Comparison of ENCODE assay signal across 24 cellular contexts in the genomic region with DNA sequence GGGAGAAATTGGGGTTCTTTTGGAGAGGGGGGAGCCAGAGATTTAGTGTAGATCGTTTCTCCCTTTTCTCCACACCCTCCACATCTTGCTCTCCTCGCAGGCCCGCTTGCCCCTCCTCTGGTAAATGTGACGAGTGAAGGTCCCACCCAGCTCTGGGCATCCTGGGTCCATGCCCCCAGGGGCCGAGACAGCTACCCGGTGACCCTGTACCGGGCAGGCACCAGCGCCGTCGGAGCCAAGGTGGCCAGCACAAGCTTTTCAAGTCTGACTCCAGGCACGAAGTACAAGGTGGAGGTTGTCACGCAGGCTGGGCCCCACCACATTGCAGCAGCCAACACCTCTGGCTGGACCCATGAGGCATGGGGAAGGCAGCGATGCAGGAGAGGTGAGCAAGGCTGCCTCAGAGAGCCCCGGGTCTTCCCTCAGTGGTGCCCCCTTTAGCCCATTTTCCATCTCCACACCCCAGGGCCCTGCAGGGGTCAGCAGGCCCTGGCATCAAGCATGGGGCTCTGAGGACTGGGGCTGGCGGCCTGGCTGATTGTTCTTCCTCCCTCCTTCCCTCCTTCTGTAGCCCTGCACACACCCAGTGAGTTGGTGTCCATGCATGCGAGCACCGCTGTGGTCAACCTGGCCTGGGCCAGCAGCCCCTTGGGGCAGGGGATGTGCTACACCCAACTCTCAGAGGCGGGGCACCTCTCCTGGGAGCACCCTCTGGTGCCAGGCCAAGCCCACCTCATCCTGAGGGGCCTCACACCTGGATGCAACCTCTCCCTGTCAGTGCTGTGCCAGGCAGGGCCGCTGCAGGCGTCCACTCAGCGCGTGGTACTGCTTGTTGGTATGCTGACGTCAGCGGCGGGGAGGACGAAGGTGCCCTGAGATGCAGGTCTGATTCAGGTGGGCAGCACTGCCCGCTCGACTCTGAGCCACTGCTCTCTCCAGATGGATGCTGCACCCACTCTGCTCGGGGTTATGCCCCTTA. TPM values are rescaled to one million over a fixed set of nuclear protein-coding genes. Genes with fewer than 3 reads are reported as not detected.
A peak's percentile ranks its signal among the peaks of the same experiment; 100 is the strongest.
DNase-seq lines count a peak whose midpoint lies in the region; ATAC-seq, FAIRE-seq and TF ChIP-seq lines count a peak whose summit lies in the region.
"Had no signal": no experiment of that assay in that cellular context is flagged by ENCODE, and none has a peak within 500 bp of the region (broad histone marks: within the 10 kb centered on the region; RNA-seq: fewer than 3 reads in every experiment).

No MANE protein-coding gene starts in this region.

- no peak for FAIRE-seq in GM12878 (lab: Jason Lieb, UNC)
- FAIRE-seq: D721Med, HTR-8/SVneo had no signal

- no peak overlapping the region for H3K27ac ChIP-seq in HCT116 (ENCODE audit: low read depth, low read length)
- H3K27ac ChIP-seq in GM12878 (ENCODE audit: control insufficient read depth, insufficient read depth), result no peak overlapping the region
- H3K27ac ChIP-seq in mesenchymal stem cell (ENCODE audit: low read length, poor library complexity, severe bottlenecking), result no peak overlapping the region
- H3K27ac ChIP-seq: HL-60, RWPE1 had no signal

- 0 out of 2 replicates have a peak, but pooled peaks have one; percentile 2 for TF ChIP-seq CTCF in BE2C (IDR thresholded peaks at IDR 0.05; ENCODE audit: low read depth, low read length)
- no peak for TF ChIP-seq CTCF in HCT116 (IDR thresholded peaks at IDR 0.05 in 2 of 3, conservative IDR thresholded peaks at IDR 0.05 in 1 of 3; ENCODE audit: borderline replicate concordance in 1 of 3, insufficient read depth in 1 of 3, low read depth in 2 of 3, low read length in 2 of 3)
- no peak for TF ChIP-seq CTCF in GM12878 (IDR thresholded peaks at IDR 0.05 in 2 of 3, conservative IDR thresholded peaks at IDR 0.05 in 1 of 3; ENCODE audit: control insufficient read depth in 2 of 3, extremely low read depth in 1 of 3, insufficient read depth in 1 of 3, low read depth in 3 of 3, low read length in 3 of 3)

- H3K9me3 ChIP-seq in BE2C, result no peaks in the 10 kb centered on the region
- no peaks in the 10 kb centered on the region for H3K9me3 ChIP-seq in HCT116 (ENCODE audit: control insufficient read depth in 1 of 2, insufficient read depth in 1 of 2, low read depth in 1 of 2, low read length in 2 of 2)
- H3K9me3 ChIP-seq in GM12878 (replicated peaks; ENCODE audit: control insufficient read depth, insufficient read depth, low read length), result no peaks in the 10 kb centered on the region
- no peaks in the 10 kb centered on the region for H3K9me3 ChIP-seq in mesenchymal stem cell (ENCODE audit: control insufficient read depth, low read length)

- WGBS in GM12878 (ENCODE audit: insufficient coverage, insufficient replicate concordance, low lambda C conversion rate, missing lambda C conversion rate), result 53% methylated on average over 29 of the region's 29 CpGs
- 87% methylated on average over 28 of the region's 29 CpGs for WGBS in mesenchymal stem cell

- TF ChIP-seq POLR2A in HCT116 (IDR thresholded peaks at IDR 0.05; ENCODE audit: borderline replicate concordance, extremely low read depth, insufficient read depth, insufficient read length), result no peak
- TF ChIP-seq POLR2A in GM12878 (IDR thresholded peaks at IDR 0.05; ENCODE audit: low read depth, low read length), result no peak

- H3K14ac ChIP-seq in mesenchymal stem cell (ENCODE audit: low read length in 2 of 2), result peak overlapping the region in 1 of 2 experiments; percentile 22

- no peak overlapping the region for H2BK15ac ChIP-seq in mesenchymal stem cell (ENCODE audit: low read depth, poor library complexity, severe bottlenecking)

- H2BK12ac ChIP-seq in mesenchymal stem cell (ENCODE audit: low read length in 2 of 2), result no peak overlapping the region

- H2BK120ac ChIP-seq in mesenchymal stem cell (ENCODE audit: low read depth, low read length), result no peak overlapping the region

- H3K9ac ChIP-seq in HCT116 (ENCODE audit: low read length) (no peak overlapping the region), GM12878 (ENCODE audit: control insufficient read depth, insufficient read depth, low read length) (no peak overlapping the region), mesenchymal stem cell (ENCODE audit: low read length) (no peak overlapping the region)

- H2BK5ac ChIP-seq in mesenchymal stem cell (ENCODE audit: low read depth, low read length, poor library complexity, severe bottlenecking), result no peak overlapping the region

- intact Hi-C loops in HCT116 (cut with micrococcal nuclease), result no loop called here
- intact Hi-C loops in GM12878 (cut with micrococcal nuclease; ENCODE audit: unreplicated experiment), result no loop called here

- no peaks in the 10 kb centered on the region for H3K9me2 ChIP-seq in HCT116 (ENCODE audit: insufficient read depth)

- no peaks in the 10 kb centered on the region for H3K4me1 ChIP-seq in BE2C
- H3K4me1 ChIP-seq in HCT116 (ENCODE audit: control insufficient read depth in 1 of 2, insufficient read depth in 2 of 2, low read length in 2 of 2), result no peaks in the 10 kb centered on the region
- no peaks in the 10 kb centered on the region; the same call in 1 of the 2 replicates for H3K4me1 ChIP-seq in GM12878 (ENCODE audit: control insufficient read depth, insufficient read depth, low read length)
- no peaks in the 10 kb centered on the region for H3K4me1 ChIP-seq in mesenchymal stem cell (ENCODE audit: control insufficient read depth, insufficient read depth, low read depth, low read length)

- H3K4me3 ChIP-seq in BE2C (ENCODE audit: low read depth, low read length) (no peak overlapping the region), HCT116 (replicated peaks in 1 of 2; ENCODE audit: low read depth in 1 of 2, low read length in 2 of 2) (no peak overlapping the region), GM12878 (no peak overlapping the region), mesenchymal stem cell (ENCODE audit: insufficient read depth in 1 of 2, low read depth in 1 of 2, low read length in 2 of 2) (no peak overlapping the region)

- H3K79me2 ChIP-seq in HCT116 (ENCODE audit: insufficient read depth, low read length), result no peaks in the 10 kb centered on the region
- H3K79me2 ChIP-seq in GM12878 (ENCODE audit: control insufficient read depth, insufficient read depth, low read length), result no peaks in the 10 kb centered on the region

- no peaks in the 10 kb centered on the region for H3K36me3 ChIP-seq in BE2C
- no peaks in the 10 kb centered on the region for H3K36me3 ChIP-seq in HCT116 (ENCODE audit: control insufficient read depth in 1 of 2, insufficient read depth in 2 of 2, low read length in 2 of 2)
- H3K36me3 ChIP-seq in GM12878 (ENCODE audit: control insufficient read depth in 2 of 2, insufficient read depth in 2 of 2, low read length in 1 of 2), result no peaks in the 10 kb centered on the region
- no peaks in the 10 kb centered on the region for H3K36me3 ChIP-seq in mesenchymal stem cell (ENCODE audit: control insufficient read depth in 1 of 2, insufficient read depth in 2 of 2, low read depth in 1 of 2, low read length in 2 of 2)

- no peak for TF ChIP-seq EP300 in GM12878 (IDR thresholded peaks at IDR 0.05; ENCODE audit: borderline replicate concordance in 1 of 2, control insufficient read depth in 1 of 2, low read depth in 2 of 2, low read length in 2 of 2)

- H3K4me2 ChIP-seq in HCT116 (ENCODE audit: low read length), result no peak overlapping the region
- no peak overlapping the region for H3K4me2 ChIP-seq in GM12878 (ENCODE audit: control insufficient read depth, insufficient read depth)
- H3K4me2 ChIP-seq in mesenchymal stem cell (ENCODE audit: low read length, poor library complexity, severe bottlenecking), result no peak overlapping the region

- no peak overlapping the region for H3K23ac ChIP-seq in mesenchymal stem cell (ENCODE audit: low read length in 2 of 2)

- H4K20me1 ChIP-seq in HCT116 (ENCODE audit: insufficient read depth) (no peaks in the 10 kb centered on the region), GM12878 (ENCODE audit: control insufficient read depth, insufficient read depth) (no peaks in the 10 kb centered on the region)

- no peak overlapping the region for H4K8ac ChIP-seq in mesenchymal stem cell (ENCODE audit: low read length)

- H2AFZ ChIP-seq in HCT116 (ENCODE audit: low read depth, low read length, poor library complexity, severe bottlenecking), result no peak overlapping the region
- H2AFZ ChIP-seq in GM12878 (ENCODE audit: control insufficient read depth, low read depth, low read length), result no peak overlapping the region
- H2AFZ ChIP-seq in mesenchymal stem cell (ENCODE audit: low read depth, low read length), result no peak overlapping the region

- H4K91ac ChIP-seq in mesenchymal stem cell (ENCODE audit: low read length), result peak overlapping the region; percentile 35

- no peak for DNase-seq in BE2C
- no peak for DNase-seq in HCT116 (ENCODE audit: low read depth, low spot score)
- DNase-seq in GM12878 (ENCODE audit: low read depth, low spot score), result no peak
- DNase-seq in mesenchymal stem cell, result no peak
- no peak for DNase-seq in MV-4-11 (lab: John Stamatoyannopoulos, UW)
- no peak for DNase-seq in activated gamma-delta T cell (lab: John Stamatoyannopoulos, UW)
- DNase-seq in HT-29 (ENCODE audit: low spot score), result no peak
- no peak for DNase-seq in foreskin melanocyte
- DNase-seq: C1 segment of cervical spinal cord; CD8-positive, alpha-beta memory T cell; DMS79; Kasumi-1; NCI-H1105; NCI-H1694; NCI-H2107; NCI-H510A; NCI-H748 treated with DMSO at 0.1 percent for 48 hours; T-helper 17 cell had no signal

- CTCF ChIA-PET in HCT116 (lab: Charles Lee) (no interaction called here), GM12878 (lab: Yijun Ruan, JAX) (interaction anchor here (0.7 to 2.3 kb wide), 2 partner anchors 12 to 16 kb away, joined by 3 to 9 read pairs; no protein-coding TSS in a partner anchor)

- H3K79me1 ChIP-seq in mesenchymal stem cell (replicated peaks; ENCODE audit: low read length, poor library complexity, severe bottlenecking), result no peaks in the 10 kb centered on the region

- H3K27me3 ChIP-seq in BE2C (no peaks in the 10 kb centered on the region), HCT116 (ENCODE audit: insufficient read depth, low read length) (no peaks in the 10 kb centered on the region), GM12878 (replicated peaks in 1 of 2; ENCODE audit: control insufficient read depth in 2 of 2, insufficient read depth in 2 of 2, low read length in 1 of 2) (no peaks in the 10 kb centered on the region; a peak in 2 of 4 replicates), mesenchymal stem cell (ENCODE audit: control insufficient read depth in 1 of 2, insufficient read depth in 1 of 2, low read length in 2 of 2) (peaks cover 37 to 60% of the 10 kb centered on the region in 2 experiments)

- ATAC-seq in HCT116 (0 out of 2 replicates have a peak, but pooled peaks have one; percentile 46), GM12878 (peak; percentile 16; the same call in 1 of the 3 replicates)
- ATAC-seq: T-helper 17 cell had no signal

- BruUV-seq in HCT116 (replicated peaks; lab: Mats Ljungman, UMichigan) (no TSS peak), GM12878 (replicated peaks; lab: Mats Ljungman, UMichigan) (no TSS peak)

- POLR2A ChIA-PET in HCT116 (lab: Charles Lee), result no interaction called here
- POLR2A ChIA-PET in GM12878 (lab: Charles Lee), result no interaction called here

- no peak overlapping the region for H3K18ac ChIP-seq in mesenchymal stem cell (ENCODE audit: low read depth in 1 of 2, low read length in 2 of 2)

- RAD21 ChIA-PET in HCT116 (lab: Charles Lee; ENCODE audit: low non-redundant PET in 1 of 2, low total read pairs in 2 of 2, uncharacterized antibody in 2 of 2, unreplicated experiment in 2 of 2), result no interaction called here
- RAD21 ChIA-PET in GM12878 (lab: Charles Lee; ENCODE audit: unreplicated experiment), result interaction anchor here (0.6 kb wide), 1 partner anchor 139 kb away, joined by 3 read pairs; no protein-coding TSS in a partner anchor

- no peak for TF ChIP-seq RAD21 in HCT116 (IDR thresholded peaks at IDR 0.05; ENCODE audit: low read depth)
- TF ChIP-seq RAD21 in GM12878 (IDR thresholded peaks at IDR 0.05; ENCODE audit: insufficient read depth, low read depth, low read length), result no peak

- H3K4ac ChIP-seq in mesenchymal stem cell (ENCODE audit: low read depth in 1 of 2, low read length in 2 of 2), result no peak overlapping the region

- H2AK5ac ChIP-seq in mesenchymal stem cell (ENCODE audit: low read length, severe bottlenecking), result no peak overlapping the region

- in situ Hi-C loops in GM12878 (cut with MboI), result no loop called here

- SMC1A ChIA-PET in GM12878 (lab: Charles Lee; ENCODE audit: uncharacterized antibody, unreplicated experiment), result no interaction called here

RNA-seq across cellular contexts. Expression of a gene that starts 16.4 kb away (rescaled TPM):
- not detected for polyA plus RNA-seq in BE2C (2012; ENCODE audit: insufficient read depth, insufficient read length, low read depth)
- total RNA-seq in HCT116 (2021; ENCODE audit: unreplicated experiment) (0.20 TPM), GM12878 (2014; rRNA removed) (0.05 TPM in 1 of 2 replicates, not detected in the other), GM12878 (2014; rRNA removed; fragmentation: Illumina TruSeq; extraction: Trizol) (not detected in 2 replicates), GM12878 (2021) (not detected in 2 replicates)
- 0.48 and 1.2 TPM in 2 replicates for polyA plus RNA-seq in HCT116 (2012)
- 0.13 TPM in 1 of 2 replicates, not detected in the other for total RNA-seq in GM12878 (2013; cell fraction: nucleolus; rRNA removed)
- not detected for polyA plus RNA-seq in GM12878 (2011; ENCODE audit: low read depth)
- polyA plus RNA-seq in GM12878 (2011; rRNA removed) (not detected in 2 replicates), GM12878 (2014; fragmentation: Illumina TruSeq; extraction: Trizol) (not detected in 2 replicates), GM12878 (2014; fragmentation: Nextera tagmentation; extraction: Ambion mirVana) (not detected), GM12878 (2014; rRNA removed) (0.04 TPM in 1 of 2 replicates, not detected in the other), GM12878 (2016; fragmentation: Nextera tagmentation; extraction: Ambion mirVana) (not detected)
- 0.01 and 0.05 TPM in 2 replicates for polyA plus RNA-seq in GM12878 (2011; cell fraction: cytosol; rRNA removed)
- 0.12 and 0.19 TPM in 2 replicates for polyA plus RNA-seq in GM12878 (2011; cell fraction: nucleus; rRNA removed)
- 0.04 TPM in 1 of 2 replicates, not detected in the other for polyA plus RNA-seq in GM12878 (2012)
- not detected in 2 replicates for polyA minus RNA-seq in GM12878 (2011; rRNA and poly(A)+ RNA removed)
- polyA minus RNA-seq in GM12878 (2011; cell fraction: cytosol; rRNA and poly(A)+ RNA removed), result not detected in 2 replicates
- not detected in 2 replicates for polyA minus RNA-seq in GM12878 (2011; cell fraction: nucleus; rRNA and poly(A)+ RNA removed)
- not detected for polyA plus RNA-seq in mesenchymal stem cell (2013, experiment 1 of 2)
- not detected for polyA plus RNA-seq in mesenchymal stem cell (2013, experiment 2 of 2)
- 0.18 and 0.42 TPM in 2 replicates for total RNA-seq in HT-29 (2014; rRNA removed; shearing (Covaris generic))
- total RNA-seq: H4 had no signal
- polyA plus RNA-seq: IgD-negative memory B cell had no signal

RNA-seq across cellular contexts. Expression of a gene that starts 16.8 kb away (rescaled TPM):
- polyA plus RNA-seq in BE2C (2012; ENCODE audit: insufficient read depth, insufficient read length, low read depth), result 0.37 TPM
- total RNA-seq in HCT116 (2021; ENCODE audit: unreplicated experiment) (0.76 TPM), GM12878 (2014; rRNA removed) (95.2 and 111 TPM in 2 replicates), GM12878 (2014; rRNA removed; fragmentation: Illumina TruSeq; extraction: Trizol) (61.6 and 78.5 TPM in 2 replicates), GM12878 (2021) (99.8 and 102 TPM in 2 replicates)
- polyA plus RNA-seq in HCT116 (2012), result 0.12 and 0.25 TPM in 2 replicates
- total RNA-seq in GM12878 (2013; cell fraction: nucleolus; rRNA removed), result 135 and 145 TPM in 2 replicates
- 31.0 TPM for polyA plus RNA-seq in GM12878 (2011; ENCODE audit: low read depth)
- polyA plus RNA-seq in GM12878 (2011; rRNA removed) (74.3 and 91.0 TPM in 2 replicates), GM12878 (2014; fragmentation: Illumina TruSeq; extraction: Trizol) (73.7 and 102 TPM in 2 replicates), GM12878 (2014; fragmentation: Nextera tagmentation; extraction: Ambion mirVana) (10 to 100 TPM in 1 of 2 experiments, 1 to 10 TPM in 1; 7.9 to 14.2 TPM), GM12878 (2014; rRNA removed) (100 and 102 TPM in 2 replicates), GM12878 (2016; fragmentation: Nextera tagmentation; extraction: Ambion mirVana) (100 to 1,000 TPM; 116 to 117 TPM)
- polyA plus RNA-seq in GM12878 (2011; cell fraction: cytosol; rRNA removed), result 168 and 186 TPM in 2 replicates
- polyA plus RNA-seq in GM12878 (2011; cell fraction: nucleus; rRNA removed), result 173 and 188 TPM in 2 replicates
- 48.5 and 49.9 TPM in 2 replicates for polyA plus RNA-seq in GM12878 (2012)
- 97.4 and 135 TPM in 2 replicates for polyA minus RNA-seq in GM12878 (2011; rRNA and poly(A)+ RNA removed)
- polyA minus RNA-seq in GM12878 (2011; cell fraction: cytosol; rRNA and poly(A)+ RNA removed), result 50.4 and 50.5 TPM in 2 replicates
- polyA minus RNA-seq in GM12878 (2011; cell fraction: nucleus; rRNA and poly(A)+ RNA removed), result 50.2 and 85.1 TPM in 2 replicates
- polyA plus RNA-seq in mesenchymal stem cell (2013, experiment 1 of 2), result not detected
- 0.15 TPM for polyA plus RNA-seq in mesenchymal stem cell (2013, experiment 2 of 2)
- 16.3 and 16.8 TPM in 2 replicates for total RNA-seq in HT-29 (2014; rRNA removed; shearing (Covaris generic))

RNA-seq across cellular contexts. Expression of a gene that starts 32.7 kb away (rescaled TPM):
- polyA plus RNA-seq in BE2C (2012; ENCODE audit: insufficient read depth, insufficient read length, low read depth), result 71.3 TPM
- total RNA-seq in HCT116 (2021; ENCODE audit: unreplicated experiment) (45.6 TPM), GM12878 (2014; rRNA removed) (18.8 and 20.7 TPM in 2 replicates), GM12878 (2014; rRNA removed; fragmentation: Illumina TruSeq; extraction: Trizol) (10.3 and 12.0 TPM in 2 replicates), GM12878 (2021) (30.5 and 33.6 TPM in 2 replicates)
- 35.2 and 36.4 TPM in 2 replicates for polyA plus RNA-seq in HCT116 (2012)
- total RNA-seq in GM12878 (2013; cell fraction: nucleolus; rRNA removed), result 13.7 and 18.1 TPM in 2 replicates
- polyA plus RNA-seq in GM12878 (2011; ENCODE audit: low read depth), result 23.6 TPM
- polyA plus RNA-seq in GM12878 (2011; rRNA removed) (49.2 and 49.5 TPM in 2 replicates), GM12878 (2014; fragmentation: Illumina TruSeq; extraction: Trizol) (11.3 and 15.4 TPM in 2 replicates), GM12878 (2014; fragmentation: Nextera tagmentation; extraction: Ambion mirVana) (1 to 10 TPM in 1 of 2 experiments, under 1 TPM in 1; 0.34 to 2.4 TPM), GM12878 (2014; rRNA removed) (22.8 and 25.7 TPM in 2 replicates), GM12878 (2016; fragmentation: Nextera tagmentation; extraction: Ambion mirVana) (10 to 100 TPM; 10.8 to 15.4 TPM)
- polyA plus RNA-seq in GM12878 (2011; cell fraction: cytosol; rRNA removed), result 26.9 and 35.2 TPM in 2 replicates
- polyA plus RNA-seq in GM12878 (2011; cell fraction: nucleus; rRNA removed), result 35.2 and 47.4 TPM in 2 replicates
- polyA plus RNA-seq in GM12878 (2012), result 21.0 and 42.5 TPM in 2 replicates
- polyA minus RNA-seq in GM12878 (2011; rRNA and poly(A)+ RNA removed), result 18.5 and 19.3 TPM in 2 replicates
- 11.0 and 13.8 TPM in 2 replicates for polyA minus RNA-seq in GM12878 (2011; cell fraction: cytosol; rRNA and poly(A)+ RNA removed)
- 8.1 and 10.2 TPM in 2 replicates for polyA minus RNA-seq in GM12878 (2011; cell fraction: nucleus; rRNA and poly(A)+ RNA removed)
- 48.3 TPM for polyA plus RNA-seq in mesenchymal stem cell (2013, experiment 1 of 2)
- polyA plus RNA-seq in mesenchymal stem cell (2013, experiment 2 of 2), result 47.5 TPM
- 17.0 and 21.2 TPM in 2 replicates for total RNA-seq in HT-29 (2014; rRNA removed; shearing (Covaris generic))

RNA-seq across cellular contexts. Expression of a gene that starts 54.5 kb away (rescaled TPM):
- 0.25 TPM for polyA plus RNA-seq in BE2C (2012; ENCODE audit: insufficient read depth, insufficient read length, low read depth)
- 0.10 TPM for total RNA-seq in HCT116 (2021; ENCODE audit: unreplicated experiment)
- 0.16 and 0.19 TPM in 2 replicates for polyA plus RNA-seq in HCT116 (2012)
- not detected in 2 replicates for total RNA-seq in GM12878 (2013; cell fraction: nucleolus; rRNA removed)
- total RNA-seq in GM12878 (2014; rRNA removed), result under 0.01 TPM in 1 of 2 replicates, not detected in the other
- not detected in 2 replicates for total RNA-seq in GM12878 (2014; rRNA removed; fragmentation: Illumina TruSeq; extraction: Trizol)
- not detected in 2 replicates for total RNA-seq in GM12878 (2021)
- 0.05 TPM for polyA plus RNA-seq in GM12878 (2011; ENCODE audit: low read depth)
- polyA plus RNA-seq in GM12878 (2011; rRNA removed), result not detected in 2 replicates
- 0.02 TPM in 1 of 2 replicates, not detected in the other for polyA plus RNA-seq in GM12878 (2011; cell fraction: cytosol; rRNA removed)
- not detected in 2 replicates for polyA plus RNA-seq in GM12878 (2011; cell fraction: nucleus; rRNA removed)
- 0.06 and 0.14 TPM in 2 replicates for polyA plus RNA-seq in GM12878 (2012)
- polyA plus RNA-seq in GM12878 (2014; fragmentation: Illumina TruSeq; extraction: Trizol), result not detected in 2 replicates
- polyA plus RNA-seq in GM12878 (2014; fragmentation: Nextera tagmentation; extraction: Ambion mirVana), result under 1 TPM; under 0.01 to 0.02 TPM
- 0.01 TPM in 1 of 2 replicates, not detected in the other for polyA plus RNA-seq in GM12878 (2014; rRNA removed)
- under 1 TPM; 0.03 to 0.08 TPM for polyA plus RNA-seq in GM12878 (2016; fragmentation: Nextera tagmentation; extraction: Ambion mirVana)
- polyA minus RNA-seq in GM12878 (2011; rRNA and poly(A)+ RNA removed), result not detected in 2 replicates
- polyA minus RNA-seq in GM12878 (2011; cell fraction: cytosol; rRNA and poly(A)+ RNA removed), result not detected in 2 replicates
- not detected in 2 replicates for polyA minus RNA-seq in GM12878 (2011; cell fraction: nucleus; rRNA and poly(A)+ RNA removed)
- 0.01 TPM for polyA plus RNA-seq in mesenchymal stem cell (2013, experiment 1 of 2)
- polyA plus RNA-seq in mesenchymal stem cell (2013, experiment 2 of 2), result not detected
- 0.69 TPM in 1 of 2 replicates, not detected in the other for total RNA-seq in HT-29 (2014; rRNA removed; shearing (Covaris generic))
- total RNA-seq: CD8-positive, alpha-beta memory T cell; T-helper 17 cell had no signal
